In the genomic region with DNA sequence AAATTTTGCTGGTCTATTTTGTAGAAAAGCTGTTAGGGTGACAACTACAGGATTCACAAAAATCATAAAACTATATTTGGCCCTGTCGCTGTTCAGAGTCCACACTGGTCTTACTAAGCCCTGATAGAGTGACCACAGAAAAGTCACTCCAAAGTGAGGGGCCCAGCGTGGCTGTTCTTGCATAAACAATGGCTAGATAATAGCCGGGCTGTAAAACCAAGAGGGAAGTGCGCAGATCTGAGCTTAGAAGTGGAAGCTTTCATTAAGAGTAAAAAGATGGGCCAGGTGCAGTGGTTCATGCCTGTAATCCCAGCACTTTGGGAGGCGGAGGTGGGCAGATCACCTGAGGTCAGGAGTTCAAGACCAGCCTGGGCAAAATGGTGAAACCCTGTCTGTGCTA, we compare ENCODE assay signal across 19 cellular contexts.
"Had no signal": no experiment of that assay in that cellular context is flagged by ENCODE, and none has a peak within 500 bp of the region (broad histone marks: within the 10 kb centered on the region; RNA-seq: fewer than 3 reads in every experiment).

No MANE protein-coding gene starts in this region.

- H3K9me3 ChIP-seq: body of pancreas, heart right ventricle, ovary, prostate gland, spleen, upper lobe of left lung had no signal

- H3K27me3 ChIP-seq: body of pancreas, cardiac muscle cell, heart right ventricle, ovary, spleen, upper lobe of left lung had no signal

- H3K36me3 ChIP-seq: ovary, prostate gland had no signal

- ATAC-seq: activated CD4-positive, alpha-beta T cell treated with anti-CD3 and anti-CD28 coated beads for 36 hours; body of pancreas; heart right ventricle; left colon; naive thymus-derived CD8-positive, alpha-beta T cell; stimulated activated naive CD8-positive, alpha-beta T cell treated with anti-CD3 and anti-CD28 coated beads, Interleukin-15, Interleukin-2, amounts not matched to agents 100 U/mL and 50 U/mL, for 24 hours had no signal

- DNase-seq: activated B cell treated with CpG ODN at 0.5 μM for 24 hours; activated CD4-positive, alpha-beta memory T cell treated with anti-CD3 and anti-CD28 coated beads for 36 hours; activated CD4-positive, alpha-beta T cell treated with anti-CD3 and anti-CD28 coated beads for 36 hours; activated effector memory CD4-positive, alpha-beta T cell treated with anti-CD3 and anti-CD28 coated beads, Interleukin-2, amount 50 U/mL, for 16 hours; activated T-cell treated with anti-CD3 and anti-CD28 coated beads for 4 hours; anterior cingulate cortex; body of pancreas; cortex of kidney; heart right ventricle; left colon; naive thymus-derived CD8-positive, alpha-beta T cell; ovary; spleen; stimulated activated CD4-positive, alpha-beta T cell treated with anti-CD3 and anti-CD28 coated beads, Interleukin-4, amount 100 ng/mL, for 1 hour; stimulated activated naive CD8-positive, alpha-beta T cell treated with anti-CD3 and anti-CD28 coated beads, Interleukin-15, Interleukin-2, amounts not matched to agents 100 U/mL and 50 U/mL, for 24 hours; upper lobe of left lung had no signal

- H3K27ac ChIP-seq: body of pancreas, cardiac muscle cell, epithelial cell of prostate, heart right ventricle, ovary, prostate gland, spleen, upper lobe of left lung had no signal

- H3K4me3 ChIP-seq: body of pancreas, cardiac muscle cell, heart right ventricle, ovary, prostate gland, spleen, upper lobe of left lung had no signal
